Comparison of ENCODE assay signal across 1 cellular context in genomic region chr10:45580781-45581496, GRCh38.
TF ChIP-seq lines count a peak whose summit lies in the region.

No MANE protein-coding gene starts in this region.

TF ChIP-seq in liver, 16 proteins besides CTCF, POLR2A, EP300 and RAD21 (continued from another document):
- TF ChIP-seq JUND (IDR thresholded peaks at IDR 0.05) (no peak), EGR1 (IDR thresholded peaks at IDR 0.05; ENCODE audit: low read depth in 2 of 2) (no peak), HNF4A (conservative IDR thresholded peaks at IDR 0.05) (no peak), TAF1 (conservative IDR thresholded peaks at IDR 0.05) (no peak), SP1 (IDR thresholded peaks at IDR 0.05) (no peak), ZBTB33 (IDR thresholded peaks at IDR 0.05) (no peak), FOXA2 (IDR thresholded peaks at IDR 0.05) (no peak), HNF4G (IDR thresholded peaks at IDR 0.05) (no peak), YY1 (IDR thresholded peaks at IDR 0.05) (no peak), MAX (IDR thresholded peaks at IDR 0.05) (no peak), GABPA (IDR thresholded peaks at IDR 0.05 in 1 of 2, conservative IDR thresholded peaks at IDR 0.05 in 1 of 2) (no peak), NR2F2 (IDR thresholded peaks at IDR 0.05) (no peak)
